Comparison of ENCODE assay signal across 18 cellular contexts in genomic region chrX:2550288-2551020, GRCh38. TPM values are rescaled to one million over a fixed set of nuclear protein-coding genes. Genes with fewer than 3 reads are reported as not detected.
DNase-seq lines count a peak whose midpoint lies in the region; ATAC-seq and TF ChIP-seq lines count a peak whose summit lies in the region.
"Had no signal": no experiment of that assay in that cellular context is flagged by ENCODE, and none has a peak within 500 bp of the region (broad histone marks: within the 10 kb centered on the region; RNA-seq: fewer than 3 reads in every experiment).

No MANE protein-coding gene starts in this region.

- CTCF ChIA-PET in activated CD4-positive, alpha-beta memory T cell treated with anti-CD3 and anti-CD28 coated beads, Interleukin-2, amount 10 ng/mL, durations not matched to agents 7 days and 5 days (lab: Charles Lee), result no interaction called here

- H4K20me1 ChIP-seq in neural progenitor cell (ENCODE audit: low read depth), result no peaks in the 10 kb centered on the region

- H3K27ac ChIP-seq in WERI-Rb-1 (peak overlapping the region; percentile 51), neural progenitor cell (no peak overlapping the region)
- H3K27ac ChIP-seq: gastroesophageal sphincter, PC-9 had no signal

- H3K4me3 ChIP-seq in WERI-Rb-1 (ENCODE audit: low read depth, low read length) (no peak overlapping the region), neural progenitor cell (no peak overlapping the region)
- H3K4me3 ChIP-seq: gastroesophageal sphincter, PC-9, smooth muscle cell had no signal

- no peaks in the 10 kb centered on the region for H3K79me2 ChIP-seq in neural progenitor cell (ENCODE audit: low read depth)

- POLR2A ChIA-PET in activated CD4-positive, alpha-beta memory T cell treated with anti-CD3 and anti-CD28 coated beads, Interleukin-2, amount 10 ng/mL, durations not matched to agents 7 days and 5 days (lab: Charles Lee), result no interaction called here

- no peaks in the 10 kb centered on the region for H3K36me3 Mint-ChIP-seq in neural progenitor cell
- no peaks in the 10 kb centered on the region for H3K36me3 Mint-ChIP-seq in activated CD4-positive, alpha-beta memory T cell treated with anti-CD3 and anti-CD28 coated beads, Interleukin-2, amount 10 ng/mL, durations not matched to agents 7 days and 5 days (ENCODE audit: low read depth)
- H3K36me3 Mint-ChIP-seq in endothelial cell (ENCODE audit: low read depth, unreplicated experiment), result no peaks in the 10 kb centered on the region

- no peak for ATAC-seq in GM18858 (IDR thresholded peaks at IDR 0.05; ENCODE audit: unreplicated experiment)
- ATAC-seq: activated CD8-positive, alpha-beta T cell treated with anti-CD3 and anti-CD28 coated beads for 36 hours; activated naive CD8-positive, alpha-beta T cell treated with anti-CD3 and anti-CD28 coated beads, Interleukin-2, amount 50 U/mL, for 24 hours; gastroesophageal sphincter had no signal

- H3K9me3 ChIP-seq in WERI-Rb-1 (ENCODE audit: severe bottlenecking) (peaks cover 2% of the 10 kb centered on the region), neural progenitor cell (ENCODE audit: low read depth) (no peaks in the 10 kb centered on the region)

- H3K4me3 Mint-ChIP-seq in neural progenitor cell (peak overlapping the region; percentile 55), endothelial cell (ENCODE audit: unreplicated experiment) (no peak overlapping the region)
- H3K4me3 Mint-ChIP-seq in activated CD4-positive, alpha-beta memory T cell treated with anti-CD3 and anti-CD28 coated beads, Interleukin-2, amount 10 ng/mL, durations not matched to agents 7 days and 5 days, result no peak overlapping the region
- H3K4me3 Mint-ChIP-seq: activated CD8-positive, alpha-beta T cell treated with anti-CD3 and anti-CD28 coated beads for 36 hours; activated naive CD8-positive, alpha-beta T cell treated with anti-CD3 and anti-CD28 coated beads, Interleukin-2, amount 50 U/mL, for 24 hours; activated T-helper 1 cell treated with anti-CD3 and anti-CD28 coated beads, Interleukin-12 subunit alpha, Interleukin-12 subunit beta, Interleukin-2, Interleukin-4 antibody, amounts not matched to agents 30 ng/mL and 10 ng/mL and 1 ng/mL, durations not matched to agents 14 hours and 24 hours and 36 hours had no signal

- DNase-seq in ELR (ENCODE audit: low read depth) (peak; percentile 4), NCI-H2029 (lab: John Stamatoyannopoulos, UW) (peak; percentile 16), WERI-Rb-1 (no peak), neural progenitor cell (ENCODE audit: low spot score) (no peak), endothelial cell (ENCODE audit: low spot score) (no peak)
- no peak for DNase-seq in activated CD4-positive, alpha-beta memory T cell treated with anti-CD3 and anti-CD28 coated beads, Interleukin-2, amount 10 ng/mL, durations not matched to agents 7 days and 5 days
- DNase-seq in effector CD8-positive, alpha-beta T cell (lab: John Stamatoyannopoulos, UW), result no peak
- DNase-seq: activated CD8-positive, alpha-beta T cell treated with anti-CD3 and anti-CD28 coated beads for 36 hours; activated naive CD8-positive, alpha-beta T cell treated with anti-CD3 and anti-CD28 coated beads, Interleukin-2, amount 50 U/mL, for 24 hours; AML-193; cerebellar nuclear complex; NCI-H1930; PC-9; stimulated activated naive CD4-positive, alpha-beta T cell had no signal

- H3F3A ChIP-seq in neural progenitor cell (ENCODE audit: low read depth), result peaks cover 6% of the 10 kb centered on the region

- no peak overlapping the region for H3K9ac ChIP-seq in neural progenitor cell

- H3K36me3 ChIP-seq in WERI-Rb-1 (no peaks in the 10 kb centered on the region), neural progenitor cell (no peaks in the 10 kb centered on the region)
- H3K36me3 ChIP-seq: gastroesophageal sphincter had no signal

- peak overlapping the region; percentile 78 for H3K27ac Mint-ChIP-seq in neural progenitor cell
- no peak overlapping the region for H3K27ac Mint-ChIP-seq in activated CD4-positive, alpha-beta memory T cell treated with anti-CD3 and anti-CD28 coated beads, Interleukin-2, amount 10 ng/mL, durations not matched to agents 7 days and 5 days
- no peak overlapping the region for H3K27ac Mint-ChIP-seq in endothelial cell (ENCODE audit: unreplicated experiment)
- H3K27ac Mint-ChIP-seq: activated CD8-positive, alpha-beta T cell treated with anti-CD3 and anti-CD28 coated beads for 36 hours; activated naive CD8-positive, alpha-beta T cell treated with anti-CD3 and anti-CD28 coated beads, Interleukin-2, amount 50 U/mL, for 24 hours; activated T-helper 1 cell treated with anti-CD3 and anti-CD28 coated beads, Interleukin-12 subunit alpha, Interleukin-12 subunit beta, Interleukin-2, Interleukin-4 antibody, amounts not matched to agents 30 ng/mL and 10 ng/mL and 1 ng/mL, durations not matched to agents 14 hours and 24 hours and 36 hours had no signal

- H3K4me1 Mint-ChIP-seq in neural progenitor cell (peaks cover 31% of the 10 kb centered on the region), endothelial cell (ENCODE audit: unreplicated experiment) (no peaks in the 10 kb centered on the region)
- H3K4me1 Mint-ChIP-seq in activated CD4-positive, alpha-beta memory T cell treated with anti-CD3 and anti-CD28 coated beads, Interleukin-2, amount 10 ng/mL, durations not matched to agents 7 days and 5 days, result no peaks in the 10 kb centered on the region
- H3K4me1 Mint-ChIP-seq: activated naive CD8-positive, alpha-beta T cell treated with anti-CD3 and anti-CD28 coated beads, Interleukin-2, amount 50 U/mL, for 24 hours had no signal

- peaks cover 19% of the 10 kb centered on the region for H3K4me1 ChIP-seq in neural progenitor cell
- H3K4me1 ChIP-seq: gastroesophageal sphincter had no signal

- H3K9me3 Mint-ChIP-seq in neural progenitor cell (peaks cover 25% of the 10 kb centered on the region), endothelial cell (ENCODE audit: unreplicated experiment) (no peaks in the 10 kb centered on the region)
- H3K9me3 Mint-ChIP-seq in activated CD4-positive, alpha-beta memory T cell treated with anti-CD3 and anti-CD28 coated beads, Interleukin-2, amount 10 ng/mL, durations not matched to agents 7 days and 5 days, result peaks cover 10% of the 10 kb centered on the region

- peaks cover 6% of the 10 kb centered on the region for H3K27me3 Mint-ChIP-seq in neural progenitor cell (ENCODE audit: insufficient read depth, low read depth)
- H3K27me3 Mint-ChIP-seq in activated CD4-positive, alpha-beta memory T cell treated with anti-CD3 and anti-CD28 coated beads, Interleukin-2, amount 10 ng/mL, durations not matched to agents 7 days and 5 days, result peaks cover 2% of the 10 kb centered on the region
- H3K27me3 Mint-ChIP-seq in endothelial cell (ENCODE audit: unreplicated experiment), result peaks cover 1% of the 10 kb centered on the region

- H3K4me2 ChIP-seq in neural progenitor cell, result peak overlapping the region; percentile 38
- H3K4me2 ChIP-seq: PC-9, smooth muscle cell had no signal

- no peak for TF ChIP-seq CTCF in WERI-Rb-1 (IDR thresholded peaks at IDR 0.05; ENCODE audit: low read depth, low read length)
- no peak for TF ChIP-seq CTCF in neural progenitor cell (IDR thresholded peaks at IDR 0.05)
- TF ChIP-seq CTCF in endothelial cell (IDR thresholded peaks at IDR 0.05; ENCODE audit: unreplicated experiment), result no peak

- H3K27me3 ChIP-seq in WERI-Rb-1 (ENCODE audit: insufficient read depth, low read depth, severe bottlenecking), result no peaks in the 10 kb centered on the region
- no peaks in the 10 kb centered on the region for H3K27me3 ChIP-seq in neural progenitor cell

- H2AFZ ChIP-seq in neural progenitor cell (replicated peaks), result peak overlapping the region; percentile 82
- H2AFZ ChIP-seq: PC-9 had no signal

RNA-seq across cellular contexts. Expression of gene DHRSX, which starts 49.7 kb away (rescaled TPM):
- total RNA-seq in neural progenitor cell (ENCODE audit: low replicate concordance) (25.6 and 31.8 TPM in 2 replicates), endothelial cell (ENCODE audit: unreplicated experiment) (22.2 TPM)
- total RNA-seq in activated CD4-positive, alpha-beta memory T cell treated with anti-CD3 and anti-CD28 coated beads, Interleukin-2, amount 10 ng/mL, durations not matched to agents 7 days and 5 days, result 10 to 100 TPM; 21.1 to 23.7 TPM

RNA-seq across cellular contexts. Expression of gene ZBED1, which starts 49.7 kb away (rescaled TPM):
- 36.9 and 37.0 TPM in 2 replicates for total RNA-seq in neural progenitor cell (ENCODE audit: low replicate concordance)
- total RNA-seq in activated CD4-positive, alpha-beta memory T cell treated with anti-CD3 and anti-CD28 coated beads, Interleukin-2, amount 10 ng/mL, durations not matched to agents 7 days and 5 days, result 10 to 100 TPM; 29.6 to 31.0 TPM
- 40.2 TPM for total RNA-seq in endothelial cell (ENCODE audit: unreplicated experiment)

Comparison
In these comparisons a context has a peak if more than half of its experiments do, and no peak if none do; other contexts are left out.
1. DNase-seq: peak in ELR (single experiment) and NCI-H2029 (single experiment); none in WERI-Rb-1 (single experiment), neural progenitor cell (single experiment), activated CD4-positive, alpha-beta memory T cell treated with anti-CD3 and anti-CD28 coated beads, Interleukin-2, amount 10 ng/mL, durations not matched to agents 7 days and 5 days (single experiment), effector CD8-positive, alpha-beta T cell (single experiment) and endothelial cell (single experiment).